ENCODE assay signal across 32 cellular contexts in the genomic region with DNA sequence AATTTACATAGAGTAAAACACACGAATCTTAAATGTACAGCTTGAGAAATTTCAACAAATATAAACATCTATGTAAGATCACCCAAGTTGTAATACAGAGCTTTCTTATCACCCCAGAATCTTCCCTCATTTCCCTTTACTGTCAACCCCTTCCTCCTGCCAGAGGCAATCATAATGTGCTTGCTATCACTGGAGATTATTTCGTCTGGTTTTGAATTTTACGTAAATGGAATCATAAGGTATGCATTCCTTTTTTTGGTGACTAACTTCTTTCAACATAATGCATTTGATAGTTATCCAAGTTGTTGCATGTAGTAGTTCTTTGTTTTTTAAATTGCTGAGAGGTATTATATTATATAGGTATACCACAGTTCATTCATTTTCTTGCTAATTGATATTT. TPM values are rescaled to one million over a fixed set of nuclear protein-coding genes. Genes with fewer than 3 reads are reported as not detected.
"Had no signal": no experiment of that assay in that cellular context is flagged by ENCODE, and none has a peak within 500 bp of the region (broad histone marks: within the 10 kb centered on the region; RNA-seq: fewer than 3 reads in every experiment).

No MANE protein-coding gene starts in this region.

- ATAC-seq: activated CD8-positive, alpha-beta T cell treated with anti-CD3 and anti-CD28 coated beads for 36 hours; activated naive CD8-positive, alpha-beta T cell treated with anti-CD3 and anti-CD28 coated beads, Interleukin-2, amount 50 U/mL, for 24 hours; body of pancreas had no signal

- H3K9me3 ChIP-seq: body of pancreas, breast epithelium had no signal

- H3K27ac ChIP-seq: body of pancreas, brain microvascular endothelial cell, breast epithelium, VCaP had no signal

- H3K27me3 ChIP-seq: body of pancreas, brain microvascular endothelial cell, breast epithelium had no signal

- H3K4me3 ChIP-seq: body of pancreas, breast epithelium had no signal

- H3K4me1 ChIP-seq: body of pancreas, breast epithelium had no signal

- DNase-seq: activated B cell treated with CpG ODN at 0.5 μM for 24 hours; activated CD4-positive, alpha-beta memory T cell treated with anti-CD3 and anti-CD28 coated beads for 36 hours; activated CD4-positive, alpha-beta T cell treated with anti-CD3 and anti-CD28 coated beads for 4 hours; activated CD4-positive, alpha-beta T cell treated with anti-CD3 and anti-CD28 coated beads, Interleukin-2, amount 10 ng/mL, durations not matched to agents 24 days and 14 days; activated CD4-positive, alpha-beta T cell treated with anti-CD3 and anti-CD28 coated beads, Interleukin-2, amount 50 U/mL, for 1 hour; activated CD4-positive, alpha-beta T cell treated with anti-CD3 and anti-CD28 coated beads, Interleukin-2, amount 50 U/mL, for 4 hours; activated CD4-positive, CD25-positive, alpha-beta regulatory T cell treated with anti-CD3 and anti-CD28 coated beads, Interleukin-2, amount 50 U/mL, for 72 hours; activated CD8-positive, alpha-beta memory T cell treated with anti-CD3 and anti-CD28 coated beads, Interleukin-2, amount 50 U/mL, for 4 hours; activated CD8-positive, alpha-beta T cell treated with anti-CD3 and anti-CD28 coated beads for 36 hours; activated effector memory CD4-positive, alpha-beta T cell treated with Interleukin-2 at 50 U/mL for 16 hours; activated gamma-delta T cell; activated naive CD4-positive, alpha-beta T cell treated with anti-CD3 and anti-CD28 coated beads, Interleukin-2, amount 10 ng/mL, durations not matched to agents 7 days and 5 days; activated naive CD4-positive, alpha-beta T cell treated with Interleukin-2 at 50 U/mL for 16 hours; activated naive CD8-positive, alpha-beta T cell treated with anti-CD3 and anti-CD28 coated beads, Interleukin-2, amount 10 ng/mL, durations not matched to agents 7 days and 5 days; activated naive CD8-positive, alpha-beta T cell treated with anti-CD3 and anti-CD28 coated beads, Interleukin-2, amount 50 U/mL, for 24 hours; activated T-cell treated with anti-CD3 and anti-CD28 coated beads, Interleukin-2, amount 50 U/mL, for 24 hours; activated T-cell treated with anti-CD3 and anti-CD28 coated beads, Interleukin-2, amount 50 U/mL, for 48 hours; amniotic stem cell; aorta; body of pancreas; brain microvascular endothelial cell; central memory CD4-positive, alpha-beta T cell; T-helper 1 cell; T-helper 2 cell; T-helper 9 cell had no signal

- FAIRE-seq: astrocyte, TTC549 had no signal

- H3K36me3 ChIP-seq: brain microvascular endothelial cell, breast epithelium had no signal

RNA-seq across cellular contexts. Expression of gene GPR151, which starts 37.5 kb away (rescaled TPM):
- total RNA-seq: activated B cell treated with CpG ODN at 0.5 μM for 24 hours; activated CD4-positive, alpha-beta memory T cell treated with anti-CD3 and anti-CD28 coated beads for 36 hours; activated CD4-positive, alpha-beta T cell treated with anti-CD3 and anti-CD28 coated beads, Interleukin-2, amount 10 ng/mL, durations not matched to agents 24 days and 14 days; activated CD8-positive, alpha-beta memory T cell treated with anti-CD3 and anti-CD28 coated beads for 36 hours; activated CD8-positive, alpha-beta T cell treated with anti-CD3 and anti-CD28 coated beads for 36 hours; activated naive CD8-positive, alpha-beta T cell treated with anti-CD3 and anti-CD28 coated beads, Interleukin-2, amount 10 ng/mL, durations not matched to agents 7 days and 5 days; activated T-helper 2 cell treated with anti-CD3 and anti-CD28 coated beads, Interferon-gamma antibody, Interleukin-2, Interleukin-4, amounts not matched to agents 10 μg/mL and 5 μg/mL and 100 μg/mL, durations not matched to agents 14 hours and 24 hours and 36 hours; astrocyte; body of pancreas; breast epithelium; cardiac septum had no signal
